Comparison of ENCODE assay signal across 19 cellular contexts in the genomic region with DNA sequence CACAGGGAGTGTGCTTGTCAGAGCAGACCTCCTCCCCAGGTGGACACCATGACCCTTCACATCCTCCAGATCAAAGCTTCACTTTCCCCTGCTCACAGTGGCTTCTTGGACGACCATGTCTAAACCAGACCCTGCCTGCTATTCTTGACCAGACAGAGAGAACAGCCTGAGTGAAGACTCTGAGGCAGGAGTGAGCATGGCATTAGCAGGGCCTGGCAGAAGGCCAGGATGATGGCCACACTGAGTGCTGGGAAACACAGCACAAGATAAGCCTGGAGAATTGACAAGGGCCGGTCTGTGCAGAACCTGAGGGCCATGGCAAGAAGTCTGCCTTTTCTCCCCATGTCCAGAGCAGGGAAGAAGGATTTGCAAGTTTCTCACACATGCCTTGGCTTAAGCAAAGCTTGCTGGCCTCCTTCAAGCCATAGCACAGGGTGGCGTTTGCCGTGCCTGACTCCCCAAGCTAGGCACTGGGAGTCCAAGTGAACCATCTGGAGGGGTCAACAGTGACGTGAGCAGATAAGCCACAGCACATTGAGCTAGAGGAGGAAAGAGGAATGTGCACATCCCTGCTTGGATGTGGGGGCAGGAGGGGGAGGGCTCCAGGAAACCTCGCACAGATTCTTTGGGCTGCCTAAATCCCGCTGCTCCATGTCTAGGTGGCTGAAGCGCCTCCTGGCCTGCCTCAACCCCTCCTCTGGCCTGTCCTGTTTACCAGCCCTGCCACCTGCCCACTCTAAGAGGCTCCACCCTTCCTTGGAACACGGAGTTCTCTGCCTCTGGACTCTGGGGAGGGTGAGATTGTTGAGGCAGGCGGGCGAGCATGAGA.
DNase-seq lines count a peak whose midpoint lies in the region; ATAC-seq, FAIRE-seq and TF ChIP-seq lines count a peak whose summit lies in the region.
"Had no signal": no experiment of that assay in that cellular context is flagged by ENCODE, and none has a peak within 500 bp of the region (broad histone marks: within the 10 kb centered on the region; RNA-seq: fewer than 3 reads in every experiment).

No MANE protein-coding gene starts in this region.

- no peak overlapping the region for H2BK5ac ChIP-seq in H1 (ENCODE audit: low read depth, low read length)

- TF ChIP-seq CTCF in Peyer's patch (IDR thresholded peaks at IDR 0.05) = no peak
- TF ChIP-seq CTCF in H1 (IDR thresholded peaks at IDR 0.05; ENCODE audit: control extremely low read depth in 1 of 3, insufficient read depth in 1 of 3, low read depth in 1 of 3, low read length in 3 of 3) = no peak
- TF ChIP-seq CTCF in lung (IDR thresholded peaks at IDR 0.05; ENCODE audit: control extremely low read depth, extremely low read depth) = no peak
- TF ChIP-seq CTCF in stomach (IDR thresholded peaks at IDR 0.05) = no peak

- intact Hi-C loops in stomach (cut with DNase I; ENCODE audit: low total_unique reads) = loop anchor here (10.0 kb wide), 1 partner anchor 119 kb away; no protein-coding TSS in a partner anchor

- no peak overlapping the region for H3K4ac ChIP-seq in H1 (replicated peaks; ENCODE audit: insufficient read length, low read depth, low read length)

- H3K9me3 Mint-ChIP-seq in activated naive CD8-positive, alpha-beta T cell treated with anti-CD3 and anti-CD28 coated beads, Interleukin-2, amount 50 U/mL, for 24 hours = no peaks in the 10 kb centered on the region
- H3K9me3 Mint-ChIP-seq: activated naive CD4-positive, alpha-beta T cell treated with anti-CD3 and anti-CD28 coated beads for 36 hours; effector memory CD8-positive, alpha-beta T cell; IgD-negative memory B cell; stimulated activated naive CD8-positive, alpha-beta T cell treated with anti-CD3 and anti-CD28 coated beads, Interleukin-15, Interleukin-2, amounts not matched to agents 100 ng/mL and 50 ng/mL, for 24 hours had no signal

- TF ChIP-seq EP300 in H1 (IDR thresholded peaks at IDR 0.05; ENCODE audit: borderline replicate concordance in 1 of 2, low read depth in 2 of 2, low read length in 2 of 2) = no peak
- TF ChIP-seq EP300 in stomach (IDR thresholded peaks at IDR 0.05) = no peak

- no peaks in the 10 kb centered on the region for H4K20me1 ChIP-seq in H1 (replicated peaks in 1 of 2; ENCODE audit: control insufficient read depth in 1 of 2, insufficient read depth in 2 of 2, low read length in 2 of 2)
- H4K20me1 ChIP-seq: BLaER1 treated with 17β-estradiol and CSF1 and Interleukin-3, amounts not matched to agents 10 nM and 100 nM had no signal

- no peak overlapping the region for H3K14ac ChIP-seq in H1 (ENCODE audit: insufficient read length)

- H3K27me3 Mint-ChIP-seq in activated naive CD8-positive, alpha-beta T cell treated with anti-CD3 and anti-CD28 coated beads, Interleukin-2, amount 50 U/mL, for 24 hours = no peaks in the 10 kb centered on the region
- H3K27me3 Mint-ChIP-seq: effector memory CD8-positive, alpha-beta T cell; IgD-negative memory B cell; stimulated activated naive CD8-positive, alpha-beta T cell treated with anti-CD3 and anti-CD28 coated beads, Interleukin-15, Interleukin-2, amounts not matched to agents 100 ng/mL and 50 ng/mL, for 24 hours had no signal

- POLR2A ChIA-PET in H1 (lab: Charles Lee; ENCODE audit: partially characterized antibody) = interaction anchor here (0.6 to 1.8 kb wide), 2 partner anchors 108 to 333 kb away, joined by 3 to 5 read pairs; no protein-coding TSS in a partner anchor

- H3K9ac ChIP-seq in H1 (replicated peaks in 1 of 4; ENCODE audit: extremely low read depth in 1 of 4, low read depth in 3 of 4, low read length in 3 of 4) = no peak overlapping the region
- H3K9ac ChIP-seq: BLaER1 treated with 17β-estradiol and CSF1 and Interleukin-3, amounts not matched to agents 10 nM and 100 nM had no signal

- WGBS in H1 (ENCODE audit: extremely low coverage in 1 of 2, insufficient coverage in 1 of 2, insufficient read length in 1 of 2, insufficient replicate concordance in 2 of 2, low coverage in 1 of 2, low lambda C conversion rate in 2 of 2, missing lambda C conversion rate in 1 of 2), 2 experiments = 89% methylated on average over 11 of the region's 11 CpGs; no CpG with 5 or more reads in 1 of the 2 experiments
- 65 to 89% methylated on average over 11 of the region's 11 CpGs for WGBS in lung, 2 donors
- WGBS in stomach, 5 donors = 34 to 66% (median 56%) methylated on average over 10 to 11 of the region's 11 CpGs

- no peaks in the 10 kb centered on the region for H3K79me1 ChIP-seq in H1 (ENCODE audit: low read depth, low read length)

- no peak overlapping the region for H4K5ac ChIP-seq in H1 (ENCODE audit: insufficient read length, low read depth, low read length)

- ATAC-seq in lung (ENCODE audit: insufficient read depth, low FRiP score) = peak; percentile 53
- no peak for ATAC-seq in activated naive CD8-positive, alpha-beta T cell treated with anti-CD3 and anti-CD28 coated beads, Interleukin-2, amount 50 U/mL, for 24 hours
- ATAC-seq in HG02759 (IDR thresholded peaks at IDR 0.05; ENCODE audit: unreplicated experiment) = no peak
- ATAC-seq: effector memory CD8-positive, alpha-beta T cell had no signal

- peak overlapping the region; percentile 18; the same call in 1 of the 2 replicates for H4K8ac ChIP-seq in H1 (ENCODE audit: extremely low read depth, insufficient read depth, low read length)

- peaks cover 0 to 37% (median 4%) of the 10 kb centered on the region in 4 donors for H3K4me1 ChIP-seq in Peyer's patch
- peaks cover 0 to 1% (median 1%) of the 10 kb centered on the region in 4 experiments; a peak in 5 of 7 replicates for H3K4me1 ChIP-seq in H1 (replicated peaks in 1 of 4; ENCODE audit: control insufficient read depth in 3 of 4, insufficient read depth in 4 of 4, low read length in 3 of 4)
- H3K4me1 ChIP-seq in lung (ENCODE audit: control insufficient read depth in 2 of 2, insufficient read depth in 2 of 2, low read length in 2 of 2) = peaks cover 0 to 3% of the 10 kb centered on the region in 2 donors
- peaks cover 11 to 27% (median 21%) of the 10 kb centered on the region in 4 donors for H3K4me1 ChIP-seq in stomach

- H3K36me3 Mint-ChIP-seq in activated naive CD8-positive, alpha-beta T cell treated with anti-CD3 and anti-CD28 coated beads, Interleukin-2, amount 50 U/mL, for 24 hours (ENCODE audit: low read depth) = no peaks in the 10 kb centered on the region
- H3K36me3 Mint-ChIP-seq: IgD-negative memory B cell had no signal

- no peaks in the 10 kb centered on the region for H3K9me3 ChIP-seq in Peyer's patch
- H3K9me3 ChIP-seq in H1 (ENCODE audit: insufficient read depth in 2 of 2, low read depth in 1 of 2, low read length in 1 of 2) = no peaks in the 10 kb centered on the region
- H3K9me3 ChIP-seq in lung (ENCODE audit: control insufficient read depth in 2 of 2, insufficient read depth in 1 of 2, low read length in 1 of 2) = no peaks in the 10 kb centered on the region
- no peaks in the 10 kb centered on the region for H3K9me3 ChIP-seq in stomach
- H3K9me3 ChIP-seq: BLaER1 treated with 17β-estradiol and CSF1 and Interleukin-3, amounts not matched to agents 10 nM and 100 nM had no signal

- H3K36me3 ChIP-seq in Peyer's patch (no peaks in the 10 kb centered on the region), H1 (ENCODE audit: control insufficient read depth in 2 of 4, insufficient read depth in 4 of 4, low read length in 3 of 4) (no peaks in the 10 kb centered on the region), lung (ENCODE audit: control insufficient read depth in 2 of 2, insufficient read depth in 2 of 2, low read length in 2 of 2) (no peaks in the 10 kb centered on the region), stomach (no peaks in the 10 kb centered on the region)
- H3K36me3 ChIP-seq: brain microvascular endothelial cell had no signal

- H2AK5ac ChIP-seq in H1 (ENCODE audit: low read depth, low read length) = no peak overlapping the region

- no peak overlapping the region for H4K91ac ChIP-seq in H1 (replicated peaks; ENCODE audit: insufficient read length, low read length)

- H2AFZ ChIP-seq in H1 (ENCODE audit: low read length) = no peak overlapping the region

- peaks cover 2% of the 10 kb centered on the region for H3K4me1 Mint-ChIP-seq in activated naive CD8-positive, alpha-beta T cell treated with anti-CD3 and anti-CD28 coated beads, Interleukin-2, amount 50 U/mL, for 24 hours
- H3K4me1 Mint-ChIP-seq: IgD-negative memory B cell had no signal

- H3K79me2 ChIP-seq in H1 (ENCODE audit: control insufficient read depth in 1 of 2, insufficient read depth in 2 of 2, low read length in 2 of 2) = no peaks in the 10 kb centered on the region

- H3K27me3 ChIP-seq in Peyer's patch (no peaks in the 10 kb centered on the region), H1 (replicated peaks in 1 of 4; ENCODE audit: control insufficient read depth in 3 of 4, extremely low read depth in 1 of 4, insufficient read depth in 3 of 4, low read length in 3 of 4) (no peaks in the 10 kb centered on the region; a peak in 1 of 7 replicates), lung (ENCODE audit: control insufficient read depth, insufficient read depth) (no peaks in the 10 kb centered on the region), stomach (no peaks in the 10 kb centered on the region)
- H3K27me3 ChIP-seq: BLaER1 treated with 17β-estradiol and CSF1 and Interleukin-3, amounts not matched to agents 10 nM and 100 nM; brain microvascular endothelial cell had no signal

- H3K4me2 ChIP-seq in H1 (ENCODE audit: insufficient read depth in 1 of 2, low read depth in 2 of 2, low read length in 2 of 2) = no peak overlapping the region
- H3K4me2 ChIP-seq: BLaER1 treated with 17β-estradiol and CSF1 and Interleukin-3, amounts not matched to agents 10 nM and 100 nM had no signal

- TF ChIP-seq RAD21 in H1 (IDR thresholded peaks at IDR 0.05 in 1 of 2, conservative IDR thresholded peaks at IDR 0.05 in 1 of 2; ENCODE audit: low read depth in 2 of 2, low read length in 2 of 2) = no peak

- TF ChIP-seq POLR2A in Peyer's patch (IDR thresholded peaks at IDR 0.05) = peak in 1 of 2 donors; percentile 65
- no peak for TF ChIP-seq POLR2A in H1 (IDR thresholded peaks at IDR 0.05; ENCODE audit: control extremely low read depth in 1 of 2, low read depth in 2 of 2, low read length in 2 of 2)
- no peak for TF ChIP-seq POLR2A in stomach (IDR thresholded peaks at IDR 0.05)

- H3K4me3 Mint-ChIP-seq in activated naive CD8-positive, alpha-beta T cell treated with anti-CD3 and anti-CD28 coated beads, Interleukin-2, amount 50 U/mL, for 24 hours = no peak overlapping the region
- H3K4me3 Mint-ChIP-seq: activated naive CD4-positive, alpha-beta T cell treated with anti-CD3 and anti-CD28 coated beads for 36 hours; effector memory CD8-positive, alpha-beta T cell; IgD-negative memory B cell; stimulated activated naive CD8-positive, alpha-beta T cell treated with anti-CD3 and anti-CD28 coated beads, Interleukin-15, Interleukin-2, amounts not matched to agents 100 ng/mL and 50 ng/mL, for 24 hours had no signal

- CTCF ChIA-PET in H1 (lab: Charles Lee; ENCODE audit: partially characterized antibody) = interaction anchor here (0.8 to 10.7 kb wide), 35 partner anchors 10 to 777 kb away, joined by 3 to 116 read pairs (median 7); a partner anchor contains a TSS

- no peaks in the 10 kb centered on the region for H3K23me2 ChIP-seq in H1 (ENCODE audit: low read depth, low read length)

- no peak overlapping the region for H3K27ac Mint-ChIP-seq in activated naive CD8-positive, alpha-beta T cell treated with anti-CD3 and anti-CD28 coated beads, Interleukin-2, amount 50 U/mL, for 24 hours
- H3K27ac Mint-ChIP-seq: activated naive CD4-positive, alpha-beta T cell treated with anti-CD3 and anti-CD28 coated beads for 36 hours; effector memory CD8-positive, alpha-beta T cell; IgD-negative memory B cell; stimulated activated naive CD8-positive, alpha-beta T cell treated with anti-CD3 and anti-CD28 coated beads, Interleukin-15, Interleukin-2, amounts not matched to agents 100 ng/mL and 50 ng/mL, for 24 hours had no signal

- no peak overlapping the region for H2BK15ac ChIP-seq in H1 (ENCODE audit: low read length)

- H3K27ac ChIP-seq in Peyer's patch (peak overlapping the region in 3 of 4 donors; percentile 78 to 96 (median 91)), H1 (ENCODE audit: low read depth, low read length) (no peak overlapping the region), lung (ENCODE audit: low read depth in 1 of 2, low read length in 1 of 2) (peak overlapping the region; percentile 1 to 12), stomach (peak overlapping the region in 4 of 5 donors; percentile 5 to 57 (median 34))
- H3K27ac ChIP-seq: brain microvascular endothelial cell had no signal

- H2BK120ac ChIP-seq in H1 (replicated peaks; ENCODE audit: low read depth, low read length) = no peak overlapping the region

- no peak for FAIRE-seq in H1 (lab: Jason Lieb, UNC)

- H3K4me3 ChIP-seq in Peyer's patch = no peak overlapping the region
- H3K4me3 ChIP-seq in H1 (ENCODE audit: extremely low read depth in 1 of 4, insufficient read depth in 2 of 4, low read depth in 3 of 4, low read length in 4 of 4) = no peak overlapping the region
- no peak overlapping the region for H3K4me3 ChIP-seq in lung
- H3K4me3 ChIP-seq in stomach = no peak overlapping the region
- H3K4me3 ChIP-seq: BLaER1 treated with 17β-estradiol and CSF1 and Interleukin-3, amounts not matched to agents 10 nM and 100 nM had no signal

- DNase-seq in Peyer's patch (peak in 2 of 3 donors; percentile 82 to 85), H1 (ENCODE audit: low read depth in 1 of 2, low spot score in 2 of 2) (no peak), lung (ENCODE audit: low spot score) (peak; percentile 71), stomach (peak; percentile 76), hepatic stellate cell (ENCODE audit: low spot score) (no peak), NCI-H1417 treated with DMSO at 0.1 percent for 48 hours (lab: John Stamatoyannopoulos, UW) (no peak)
- DNase-seq in activated naive CD8-positive, alpha-beta T cell treated with anti-CD3 and anti-CD28 coated beads, Interleukin-2, amount 50 U/mL, for 24 hours = no peak
- DNase-seq: activated CD4-positive, CD25-positive, alpha-beta regulatory T cell treated with anti-CD3 and anti-CD28 coated beads, Interleukin-2, amount 50 U/mL, for 72 hours; activated CD8-positive, alpha-beta memory T cell treated with anti-CD3 and anti-CD28 coated beads, Interleukin-2, amount 50 U/mL, for 4 hours; activated naive CD4-positive, alpha-beta T cell treated with anti-CD3 and anti-CD28 coated beads for 36 hours; brain microvascular endothelial cell; DMS79 treated with DMSO at 0.1 percent for 48 hours; effector memory CD8-positive, alpha-beta T cell; NCI-H1048; T-helper 1 cell had no signal

- H3K18ac ChIP-seq in H1 (ENCODE audit: extremely low read depth, low read length) = no peak overlapping the region

- H2BK20ac ChIP-seq in H1 (ENCODE audit: low read length) = no peak overlapping the region

- no peak overlapping the region for H3K23ac ChIP-seq in H1 (ENCODE audit: insufficient read length)

- no peak overlapping the region for H2BK12ac ChIP-seq in H1 (ENCODE audit: low read depth, low read length)

- H3K56ac ChIP-seq in H1 (replicated peaks; ENCODE audit: insufficient read length, low read depth, low read length) = no peak overlapping the region

Comparison
In these comparisons a context has a peak if more than half of its experiments do, and no peak if none do; other contexts are left out.
1. DNase-seq: peak in Peyer's patch (2 of 3), lung (single experiment) and stomach (single experiment); none in H1 (0 of 2), hepatic stellate cell (single experiment), NCI-H1417 treated with DMSO at 0.1 percent for 48 hours (single experiment) and activated naive CD8-positive, alpha-beta T cell treated with anti-CD3 and anti-CD28 coated beads, Interleukin-2, amount 50 U/mL, for 24 hours (single experiment).